ENCODE assay signal across 20 cellular contexts in genomic region chr3:58858126-58858525, GRCh38.
"Had no signal": no experiment of that assay in that cellular context is flagged by ENCODE, and none has a peak within 500 bp of the region (broad histone marks: within the 10 kb centered on the region; RNA-seq: fewer than 3 reads in every experiment).

No MANE protein-coding gene starts in this region.

- DNase-seq: activated CD4-positive, alpha-beta T cell treated with anti-CD3 and anti-CD28 coated beads, Interleukin-2, amount 50 U/mL, for 48 hours; activated CD4-positive, CD25-positive, alpha-beta regulatory T cell treated with anti-CD3 and anti-CD28 coated beads, Interleukin-2, amount 50 U/mL, for 72 hours; activated CD8-positive, alpha-beta memory T cell treated with anti-CD3 and anti-CD28 coated beads, Interleukin-2, amount 10 ng/mL, durations not matched to agents 7 days and 5 days; activated naive CD4-positive, alpha-beta T cell treated with anti-CD3 and anti-CD28 coated beads for 36 hours; activated naive CD8-positive, alpha-beta T cell treated with anti-CD3 and anti-CD28 coated beads, Interleukin-2, amount 50 U/mL, for 24 hours; activated T-cell treated with anti-CD3 and anti-CD28 coated beads, Interleukin-2, amount 50 U/mL, for 1 hour; kidney; left ventricle myocardium inferior; natural killer cell; posterior cingulate gyrus; retina; stimulated activated CD4-positive, alpha-beta T cell treated with anti-CD3 and anti-CD28 coated beads, Interleukin-4, amount 100 ng/mL, for 1 hour; stimulated activated naive B cell treated with anti-CD40 and anti-IgM and Interleukin-4, amounts not matched to agents 10 μg/mL and 1 μg/mL and 100 μg/mL, for 72 hours; T-helper 2 cell; thyroid gland had no signal

- H3K4me2 ChIP-seq: hepatocyte had no signal

- H3K79me2 ChIP-seq: hepatocyte had no signal

- H3K4me3 ChIP-seq: ascending aorta, breast epithelium, hepatocyte, left ventricle myocardium inferior, thyroid gland had no signal

- H3K9me3 ChIP-seq: ascending aorta, breast epithelium, left ventricle myocardium inferior, neutrophil, thyroid gland had no signal

- H3K36me3 ChIP-seq: ascending aorta, breast epithelium, left ventricle myocardium inferior, neutrophil, thyroid gland had no signal

- H3K4me1 ChIP-seq: ascending aorta, breast epithelium, left ventricle myocardium inferior, thyroid gland had no signal

- H3K27ac ChIP-seq: ascending aorta, breast epithelium, epithelial cell of prostate, hepatocyte, left ventricle myocardium inferior, neutrophil, thyroid gland had no signal

- H2AFZ ChIP-seq: hepatocyte had no signal

- H3K27me3 ChIP-seq: ascending aorta, breast epithelium, hepatocyte, neutrophil, thyroid gland had no signal
